ENCODE assay signal across 21 cellular contexts in genomic region chr3:196164576-196164975, GRCh38. TPM values are rescaled to one million over a fixed set of nuclear protein-coding genes. Genes with fewer than 3 reads are reported as not detected.
DNase-seq lines count a peak whose midpoint lies in the region; ATAC-seq, FAIRE-seq and TF ChIP-seq lines count a peak whose summit lies in the region.
"Had no signal": no experiment of that assay in that cellular context is flagged by ENCODE, and none has a peak within 500 bp of the region (broad histone marks: within the 10 kb centered on the region; RNA-seq: fewer than 3 reads in every experiment).

No MANE protein-coding gene starts in this region.

- no peak overlapping the region for H3K14ac ChIP-seq in H9 (ENCODE audit: insufficient read depth, low read length)
- H3K14ac ChIP-seq in neuronal stem cell (ENCODE audit: low read length): peak overlapping the region; percentile 39

- H2AFZ ChIP-seq in DND-41 (ENCODE audit: low read depth, low read length) (no peak overlapping the region), H9 (ENCODE audit: low read length) (no peak overlapping the region), K562 (ENCODE audit: low read depth, low read length) (no peak overlapping the region), neuronal stem cell (ENCODE audit: low read length) (no peak overlapping the region)

- H3K9me1 ChIP-seq in K562 (ENCODE audit: control insufficient read depth, insufficient read depth, low read length): no peaks in the 10 kb centered on the region

- H3K4me3 ChIP-seq in DND-41 (ENCODE audit: low read depth in 1 of 2, low read length in 2 of 2): no peak overlapping the region
- no peak overlapping the region for H3K4me3 ChIP-seq in K562
- peak overlapping the region in 1 of 2 donors; percentile 75 for H3K4me3 ChIP-seq in neuronal stem cell (ENCODE audit: low read length in 2 of 2)
- H3K4me3 ChIP-seq: BLaER1 treated with 17β-estradiol and CSF1 and Interleukin-3, amounts not matched to agents 10 nM and 100 nM; SK-N-MC had no signal

- intact Hi-C loops in K562 (cut with micrococcal nuclease): no loop called here

- H4K5ac ChIP-seq in H9 (ENCODE audit: insufficient read length, low read depth, low read length): no peak overlapping the region

- H3K23me2 ChIP-seq in H9 (ENCODE audit: insufficient read length, low read depth, low read length, poor library complexity, severe bottlenecking): no peaks in the 10 kb centered on the region

- H3K4me1 Mint-ChIP-seq in H9: peaks cover 6 to 11% of the 10 kb centered on the region in 2 experiments

- H3K4me3 Mint-ChIP-seq in H9: no peak overlapping the region
- H3K4me3 Mint-ChIP-seq: CD8-positive, alpha-beta T cell had no signal

- POLR2A ChIA-PET in K562 (lab: Yijun Ruan, JAX): interaction anchor here (0.6 to 1.5 kb wide), 3 partner anchors 15 to 61 kb away, joined by 4 to 6 read pairs (median 4); no protein-coding TSS in a partner anchor

- no peak for ATAC-seq in DND-41 (ENCODE audit: insufficient read depth, low read depth)
- no peak for ATAC-seq in K562
- ATAC-seq in GM21786 (IDR thresholded peaks at IDR 0.05; ENCODE audit: unreplicated experiment): no peak
- no peak for ATAC-seq in HG02981 (IDR thresholded peaks at IDR 0.05; ENCODE audit: unreplicated experiment)
- no peak for ATAC-seq in HG02884 (IDR thresholded peaks at IDR 0.05; ENCODE audit: unreplicated experiment)
- ATAC-seq: CD8-positive, alpha-beta T cell had no signal

- H3K27ac ChIP-seq in DND-41 (ENCODE audit: low read length) (0 out of 2 replicates have a peak overlapping the region, but pooled peaks have one; percentile 4), H9 (ENCODE audit: insufficient read length, low read depth, low read length) (no peak overlapping the region), K562 (ENCODE audit: extremely low read depth, low read depth, low read length) (no peak overlapping the region; the same call in 2 of the 3 replicates), neuronal stem cell (replicated peaks; ENCODE audit: low read length) (no peak overlapping the region)
- H3K27ac ChIP-seq: SK-N-MC had no signal

- H2AK5ac ChIP-seq in H9 (ENCODE audit: insufficient read length, low read length): no peak overlapping the region
- H2AK5ac ChIP-seq in neuronal stem cell (ENCODE audit: low read depth, low read length): no peak overlapping the region

- no peak for TF ChIP-seq EP300 in K562 (IDR thresholded peaks at IDR 0.05; ENCODE audit: low read length)

- H4K20me1 ChIP-seq in DND-41 (ENCODE audit: insufficient read depth, low read length) (no peaks in the 10 kb centered on the region; the same call in 1 of the 2 replicates), H9 (ENCODE audit: control insufficient read depth, insufficient read depth, insufficient read length) (no peaks in the 10 kb centered on the region), K562 (replicated peaks; ENCODE audit: control insufficient read depth, insufficient read depth, low read length) (no peaks in the 10 kb centered on the region)
- H4K20me1 ChIP-seq: BLaER1 treated with 17β-estradiol and CSF1 and Interleukin-3, amounts not matched to agents 10 nM and 100 nM had no signal

- H3K36me3 ChIP-seq in DND-41 (ENCODE audit: insufficient read depth, low read length) (no peaks in the 10 kb centered on the region), K562 (ENCODE audit: control insufficient read depth, insufficient read depth, low read length) (no peaks in the 10 kb centered on the region), neuronal stem cell (replicated peaks in 1 of 2; ENCODE audit: control insufficient read depth in 2 of 2, insufficient read depth in 2 of 2, low read length in 2 of 2) (no peaks in the 10 kb centered on the region)
- H3K36me3 ChIP-seq: BLaER1 treated with 17β-estradiol and CSF1 and Interleukin-3, amounts not matched to agents 10 nM and 100 nM had no signal

- CTCF ChIA-PET in K562 (lab: Yijun Ruan, JAX; ENCODE audit: low intra/inter-chr PET ratio): no interaction called here

- H2BK12ac ChIP-seq in H9 (ENCODE audit: insufficient read length, low read depth, low read length) (no peak overlapping the region), neuronal stem cell (ENCODE audit: low read length) (no peak overlapping the region)

- no peaks in the 10 kb centered on the region for H3K9me3 Mint-ChIP-seq in H9
- H3K9me3 Mint-ChIP-seq: CD8-positive, alpha-beta T cell had no signal

- H3K56ac ChIP-seq in H9 (ENCODE audit: insufficient read length, low read depth, low read length): no peak overlapping the region

- peak overlapping the region; percentile 37 for H3K18ac ChIP-seq in H9 (ENCODE audit: insufficient read length, low read depth, low read length)
- no peak overlapping the region for H3K18ac ChIP-seq in neuronal stem cell (ENCODE audit: low read length)

- no peak overlapping the region for H3T11ph ChIP-seq in H9 (ENCODE audit: low read length)

- no peak for TF ChIP-seq POLR2A in K562 (conservative IDR thresholded peaks at IDR 0.05)

- no peak for FAIRE-seq in K562 (lab: Jason Lieb, UNC)
- FAIRE-seq: GM18507, RCC 7860 had no signal

- H3K27me3 ChIP-seq in DND-41 (ENCODE audit: insufficient read depth, low read length, poor library complexity) (no peaks in the 10 kb centered on the region), H9 (ENCODE audit: insufficient read depth, low read length) (no peaks in the 10 kb centered on the region), K562 (ENCODE audit: control insufficient read depth in 2 of 2, insufficient read depth in 2 of 2, low read length in 2 of 2) (no peaks in the 10 kb centered on the region), neuronal stem cell (ENCODE audit: control insufficient read depth in 3 of 3, insufficient read depth in 3 of 3, low read depth in 1 of 3, low read length in 3 of 3) (peaks cover 0 to 8% (median 0%) of the 10 kb centered on the region in 3 experiments)
- H3K27me3 ChIP-seq: BLaER1 treated with 17β-estradiol and CSF1 and Interleukin-3, amounts not matched to agents 10 nM and 100 nM had no signal

- H3K79me2 ChIP-seq in DND-41 (ENCODE audit: insufficient read depth, low read length): no peaks in the 10 kb centered on the region
- H3K79me2 ChIP-seq in H9 (ENCODE audit: insufficient read depth, low read length): no peaks in the 10 kb centered on the region
- H3K79me2 ChIP-seq in K562 (ENCODE audit: control insufficient read depth, insufficient read depth, low read length): no peaks in the 10 kb centered on the region; the same call in 2 of the 3 replicates

- H2BK120ac ChIP-seq in H9 (ENCODE audit: low read depth, low read length, poor library complexity, severe bottlenecking) (no peak overlapping the region), neuronal stem cell (ENCODE audit: low read depth, low read length) (no peak overlapping the region)

- TF ChIP-seq CTCF in DND-41 (IDR thresholded peaks at IDR 0.05; ENCODE audit: borderline replicate concordance, extremely low read depth, low read length, poor library complexity, severe bottlenecking): no peak
- TF ChIP-seq CTCF in H9 (conservative IDR thresholded peaks at IDR 0.05): no peak
- TF ChIP-seq CTCF in K562 (IDR thresholded peaks at IDR 0.05 in 2 of 3, conservative IDR thresholded peaks at IDR 0.05 in 1 of 3; ENCODE audit: insufficient read depth in 2 of 3, low read depth in 1 of 3, low read length in 3 of 3): no peak

- no peaks in the 10 kb centered on the region for H3K36me3 Mint-ChIP-seq in H9 (ENCODE audit: insufficient read depth in 1 of 3, low read depth in 3 of 3)
- H3K36me3 Mint-ChIP-seq: CD8-positive, alpha-beta T cell had no signal

- peaks cover 23% of the 10 kb centered on the region for H3K4me1 ChIP-seq in DND-41 (ENCODE audit: insufficient read depth, low read length)
- no peaks in the 10 kb centered on the region; the same call in 1 of the 2 replicates for H3K4me1 ChIP-seq in H9 (ENCODE audit: insufficient read depth, low read length)
- peaks cover 19 to 32% of the 10 kb centered on the region in 2 experiments for H3K4me1 ChIP-seq in K562 (replicated peaks in 1 of 2; ENCODE audit: control insufficient read depth in 2 of 2, insufficient read depth in 2 of 2, low read length in 2 of 2)
- H3K4me1 ChIP-seq in neuronal stem cell (ENCODE audit: control insufficient read depth in 2 of 2, insufficient read depth in 1 of 2, low read depth in 1 of 2, low read length in 2 of 2): peaks cover 5 to 7% of the 10 kb centered on the region in 2 donors

- H3K9ac ChIP-seq in DND-41 (ENCODE audit: low read depth, low read length) (no peak overlapping the region), H9 (ENCODE audit: extremely low read depth, insufficient read length, low read length) (no peak overlapping the region), K562 (ENCODE audit: insufficient read depth in 1 of 2, low read depth in 2 of 2, low read length in 2 of 2) (no peak overlapping the region; a peak in 1 of 4 replicates), neuronal stem cell (ENCODE audit: low read depth, low read length, poor library complexity) (peak overlapping the region; percentile 17)

- WGBS in H9 (ENCODE audit: extremely low coverage, insufficient read length, low lambda C conversion rate): 100% methylated on average over 2 of the region's 2 CpGs
- 85% methylated on average over 2 of the region's 2 CpGs for WGBS in K562 (ENCODE audit: insufficient coverage, low coverage, missing lambda C conversion rate)
- 100% methylated on average over 1 to 2 of the region's 2 CpGs for WGBS in neuronal stem cell (ENCODE audit: extremely low coverage in 2 of 2, insufficient read length in 2 of 2, insufficient replicate concordance in 1 of 2), 2 donors

- in situ Hi-C loops in K562 (cut with MboI): no loop called here

- no peak for TF ChIP-seq RAD21 in K562 (CRISPR knock-in tag; conservative IDR thresholded peaks at IDR 0.05 in 1 of 2, IDR thresholded peaks at IDR 0.05 in 1 of 2)

- DNase-seq in DND-41 (no peak), H9 (no peak), K562 (ENCODE audit: extremely low read depth in 1 of 4, low spot score in 3 of 4) (no peak), neuronal stem cell (ENCODE audit: low spot score) (no peak)
- DNase-seq: Calu3; CD8-positive, alpha-beta T cell; EL; GOT3; NCI-H1105 treated with DMSO at 0.1 percent for 48 hours; NCI-H1694 treated with DMSO at 0.1 percent for 48 hours; NCI-H510A; NCI-H748 treated with DMSO at 0.1 percent for 48 hours; SHP77 had no signal

- no TSS peak for BruUV-seq in K562 (replicated peaks; lab: Mats Ljungman, UMichigan)

- H3K27me3 Mint-ChIP-seq in H9 (ENCODE audit: low read depth): no peaks in the 10 kb centered on the region

- H3K23ac ChIP-seq in H9 (ENCODE audit: insufficient read length, low read depth, low read length) (no peak overlapping the region), neuronal stem cell (ENCODE audit: low read depth, low read length, poor library complexity) (no peak overlapping the region)

- no peak overlapping the region; the same call in 1 of the 2 replicates for H3K4ac ChIP-seq in H9 (ENCODE audit: low read depth, low read length)
- no peak overlapping the region for H3K4ac ChIP-seq in neuronal stem cell (ENCODE audit: low read length)

- H3K9me3 ChIP-seq in DND-41 (ENCODE audit: insufficient read depth, low read length, severe bottlenecking) (no peaks in the 10 kb centered on the region), H9 (ENCODE audit: control insufficient read depth, low read depth, low read length) (no peaks in the 10 kb centered on the region), K562 (replicated peaks; ENCODE audit: control insufficient read depth, insufficient read depth, low read depth, low read length) (no peaks in the 10 kb centered on the region), neuronal stem cell (replicated peaks in 1 of 2; ENCODE audit: control insufficient read depth in 2 of 2, insufficient read depth in 1 of 2, low read depth in 1 of 2, low read length in 2 of 2) (peaks cover 0 to 3% of the 10 kb centered on the region in 2 donors)
- H3K9me3 ChIP-seq: BLaER1 treated with 17β-estradiol and CSF1 and Interleukin-3, amounts not matched to agents 10 nM and 100 nM had no signal

- H3K4me2 ChIP-seq in DND-41 (ENCODE audit: insufficient read depth, low read length) (no peak overlapping the region), H9 (ENCODE audit: insufficient read depth, insufficient read length, low read length) (no peak overlapping the region), K562 (ENCODE audit: insufficient read depth, low read length) (no peak overlapping the region), neuronal stem cell (ENCODE audit: insufficient read depth, low read length, poor library complexity, severe bottlenecking) (no peak overlapping the region)

- H3K79me1 ChIP-seq in H9 (ENCODE audit: insufficient read depth, low read depth, low read length, poor library complexity, severe bottlenecking) (no peaks in the 10 kb centered on the region), neuronal stem cell (ENCODE audit: low read depth, low read length) (no peaks in the 10 kb centered on the region)

- H4K91ac ChIP-seq in H9 (ENCODE audit: insufficient read length, low read depth, low read length): no peak overlapping the region
- peak overlapping the region; percentile 77 for H4K91ac ChIP-seq in neuronal stem cell (ENCODE audit: low read depth, low read length, poor library complexity)

- no peak overlapping the region for H3K27ac Mint-ChIP-seq in H9
- H3K27ac Mint-ChIP-seq: CD8-positive, alpha-beta T cell had no signal

- H2BK15ac ChIP-seq in H9 (ENCODE audit: low read depth, low read length) (no peak overlapping the region), neuronal stem cell (ENCODE audit: low read length) (no peak overlapping the region)

- H2BK20ac ChIP-seq in H9 (ENCODE audit: low read depth, low read length, poor library complexity, severe bottlenecking): no peak overlapping the region

- H2BK5ac ChIP-seq in H9 (ENCODE audit: insufficient read length, low read length) (no peak overlapping the region), neuronal stem cell (ENCODE audit: low read length) (no peak overlapping the region)

- no peak overlapping the region for H4K8ac ChIP-seq in H9 (replicated peaks; ENCODE audit: insufficient read length, low read depth, low read length)
- H4K8ac ChIP-seq in neuronal stem cell (ENCODE audit: low read depth, low read length): no peak overlapping the region

RNA-seq across cellular contexts. Expression of gene ZDHHC19, which starts 46.6 kb away (rescaled TPM):
- total RNA-seq in H9 (2021) (1.6 and 2.2 TPM in 2 replicates), K562 (2014; rRNA removed) (3.4 and 3.5 TPM in 2 replicates), K562 (2014; rRNA removed; fragmentation: Illumina TruSeq; extraction: Trizol) (0.67 and 0.98 TPM in 2 replicates), K562 (2015; rRNA removed; fragmentation: Illumina TruSeq; extraction: Trizol) (0.94 and 1.7 TPM in 2 replicates), K562 (2021) (5.5 and 6.1 TPM in 2 replicates)
- total RNA-seq in K562 (2011; cell fraction: chromatin; rRNA removed; ENCODE audit: low replicate concordance): 2.7 and 8.2 TPM in 2 replicates
- 2.1 and 2.3 TPM in 2 replicates for total RNA-seq in K562 (2011; cell fraction: nucleolus; rRNA removed)
- 3.0 and 4.6 TPM in 2 replicates for total RNA-seq in K562 (2011; cell fraction: nucleoplasm; rRNA removed)
- polyA plus RNA-seq in K562 (2011; rRNA removed) (0.78 and 1.2 TPM in 2 replicates), K562 (2014; fragmentation: Illumina TruSeq; extraction: Trizol) (0.40 and 3.5 TPM in 2 replicates), K562 (2014; fragmentation: Nextera tagmentation; extraction: Ambion mirVana) (1 to 10 TPM; 2.0 to 2.7 TPM), K562 (2014; rRNA removed) (1.1 and 5.5 TPM in 2 replicates)
- polyA plus RNA-seq in K562 (2011; cell fraction: cytosol; rRNA removed): 0.77 and 3.4 TPM in 2 replicates
- polyA plus RNA-seq in K562 (2011; cell fraction: nucleus; rRNA removed): 2.9 and 3.2 TPM in 2 replicates
- 3.2 and 5.2 TPM in 2 replicates for polyA plus RNA-seq in K562 (2012)
- polyA minus RNA-seq in K562 (2011; rRNA and poly(A)+ RNA removed): 3.3 TPM in 1 of 2 replicates, not detected in the other
- polyA minus RNA-seq in K562 (2011; cell fraction: cytosol; rRNA and poly(A)+ RNA removed): 1.6 TPM in 1 of 2 replicates, not detected in the other
- polyA minus RNA-seq in K562 (2011; cell fraction: nucleus; rRNA and poly(A)+ RNA removed): 1.1 TPM in 1 of 2 replicates, not detected in the other
- polyA plus RNA-seq in neuronal stem cell (2013, experiment 1 of 2): 1.1 TPM
- polyA plus RNA-seq in neuronal stem cell (2013, experiment 2 of 2): 0.84 TPM
- total RNA-seq: Calu3; CD8-positive, alpha-beta T cell; OCI-LY7 had no signal

RNA-seq across cellular contexts. Expression of gene SLC51A, which starts 51.8 kb away (rescaled TPM):
- total RNA-seq in H9 (2021): 5.6 and 6.5 TPM in 2 replicates
- 0.62 TPM in 1 of 2 replicates, not detected in the other for total RNA-seq in K562 (2011; cell fraction: chromatin; rRNA removed; ENCODE audit: low replicate concordance)
- not detected in 2 replicates for total RNA-seq in K562 (2011; cell fraction: nucleolus; rRNA removed)
- not detected in 2 replicates for total RNA-seq in K562 (2011; cell fraction: nucleoplasm; rRNA removed)
- total RNA-seq in K562 (2014; rRNA removed): not detected in 2 replicates
- not detected in 2 replicates for total RNA-seq in K562 (2014; rRNA removed; fragmentation: Illumina TruSeq; extraction: Trizol)
- not detected in 2 replicates for total RNA-seq in K562 (2015; rRNA removed; fragmentation: Illumina TruSeq; extraction: Trizol)
- not detected in 2 replicates for total RNA-seq in K562 (2021)
- not detected in 2 replicates for polyA plus RNA-seq in K562 (2011; rRNA removed)
- not detected in 2 replicates for polyA plus RNA-seq in K562 (2011; cell fraction: cytosol; rRNA removed)
- polyA plus RNA-seq in K562 (2011; cell fraction: nucleus; rRNA removed): not detected in 2 replicates
- 1.1 and 1.4 TPM in 2 replicates for polyA plus RNA-seq in K562 (2012)
- polyA plus RNA-seq in K562 (2014; fragmentation: Illumina TruSeq; extraction: Trizol): not detected in 2 replicates
- under 1 TPM; 0.35 to 0.38 TPM for polyA plus RNA-seq in K562 (2014; fragmentation: Nextera tagmentation; extraction: Ambion mirVana)
- not detected in 2 replicates for polyA plus RNA-seq in K562 (2014; rRNA removed)
- not detected in 2 replicates for polyA minus RNA-seq in K562 (2011; rRNA and poly(A)+ RNA removed)
- polyA minus RNA-seq in K562 (2011; cell fraction: cytosol; rRNA and poly(A)+ RNA removed): not detected in 2 replicates
- not detected in 2 replicates for polyA minus RNA-seq in K562 (2011; cell fraction: nucleus; rRNA and poly(A)+ RNA removed)
- polyA plus RNA-seq in neuronal stem cell (2013, experiment 1 of 2): 0.07 TPM
- polyA plus RNA-seq in neuronal stem cell (2013, experiment 2 of 2): not detected
- total RNA-seq: Calu3; CD8-positive, alpha-beta T cell; OCI-LY7 had no signal
